ENCODE assay signal across 8 cellular contexts in genomic region chr12:58519839-58520238, GRCh38.
"Had no signal": no experiment of that assay in that cellular context is flagged by ENCODE, and none has a peak within 500 bp of the region (broad histone marks: within the 10 kb centered on the region; RNA-seq: fewer than 3 reads in every experiment).

No MANE protein-coding gene starts in this region.

- DNase-seq: GDM1, GF-D8 had no signal

- ATAC-seq: GM12878 had no signal

- H3K4me3 ChIP-seq: GM12878 had no signal

- FAIRE-seq: G401.6, GM12878, GM12891, GM12892, GM18507, GM19239 had no signal
